ENCODE assay signal across 22 cellular contexts in the genomic region with DNA sequence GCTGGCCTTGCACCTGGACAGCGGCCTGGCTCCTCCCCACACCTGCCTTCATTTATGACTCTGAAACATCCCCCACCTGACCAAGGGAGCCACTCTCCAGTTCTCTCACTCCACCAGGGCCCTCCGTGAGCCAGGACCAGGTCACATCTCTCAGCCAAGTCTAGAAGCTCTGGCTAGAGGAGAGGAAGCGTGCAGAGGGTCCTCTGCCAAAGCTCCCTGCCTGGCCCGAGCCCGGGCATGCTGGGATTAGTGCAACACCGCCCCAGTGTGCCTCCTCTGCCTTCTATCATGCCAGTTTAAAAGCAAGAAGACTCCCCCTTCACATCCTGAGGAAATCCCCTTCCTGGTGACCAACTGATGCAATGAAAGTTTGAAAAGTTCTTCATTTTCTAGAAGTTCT. TPM values are rescaled to one million over a fixed set of nuclear protein-coding genes. Genes with fewer than 3 reads are reported as not detected.
DNase-seq lines count a peak whose midpoint lies in the region; ATAC-seq and TF ChIP-seq lines count a peak whose summit lies in the region.
"Had no signal": no experiment of that assay in that cellular context is flagged by ENCODE, and none has a peak within 500 bp of the region (broad histone marks: within the 10 kb centered on the region; RNA-seq: fewer than 3 reads in every experiment).

No MANE protein-coding gene starts in this region.

- intact Hi-C loops in activated CD8-positive, alpha-beta T cell treated with anti-CD3 and anti-CD28 coated beads for 36 hours (cut with micrococcal nuclease), result no loop called here

- H3K4me3 ChIP-seq in BLaER1, result no peak overlapping the region; the same call in 1 of the 2 replicates
- H3K4me3 ChIP-seq in OCI-LY3 (ENCODE audit: low read length), result peak overlapping the region; percentile 22
- H3K4me3 ChIP-seq: A549, MG63 had no signal

- peak; percentile 55 for ATAC-seq in activated CD8-positive, alpha-beta T cell treated with anti-CD3 and anti-CD28 coated beads for 36 hours
- no peak for ATAC-seq in activated CD8-positive, alpha-beta T cell treated with anti-CD3 and anti-CD28 coated beads, Interleukin-2, amount 10 ng/mL, durations not matched to agents 7 days and 5 days
- no peak for ATAC-seq in HG02852 (IDR thresholded peaks at IDR 0.05; ENCODE audit: unreplicated experiment)
- ATAC-seq: A549 had no signal

- no peak for DNase-seq in activated CD8-positive, alpha-beta T cell treated with anti-CD3 and anti-CD28 coated beads for 36 hours
- no peak for DNase-seq in activated CD8-positive, alpha-beta T cell treated with anti-CD3 and anti-CD28 coated beads, Interleukin-2, amount 10 ng/mL, durations not matched to agents 7 days and 5 days
- no peak for DNase-seq in immature natural killer cell
- no peak for DNase-seq in C1 segment of cervical spinal cord (lab: John Stamatoyannopoulos, UW)
- no peak for DNase-seq in DMS114 treated with DMSO at 0.1 percent for 48 hours (lab: John Stamatoyannopoulos, UW; ENCODE audit: unreplicated experiment)
- DNase-seq: COR-L47, DMS153, H7, IMR-90, Karpas-422, MG63, NCI-H1092, NCI-H146, NCI-H2081, NCI-H510A, NCI-H774 had no signal

- TF ChIP-seq CTCF in activated CD8-positive, alpha-beta T cell treated with anti-CD3 and anti-CD28 coated beads for 36 hours (IDR thresholded peaks at IDR 0.05), result no peak
- TF ChIP-seq CTCF in OCI-LY3 (IDR thresholded peaks at IDR 0.05; ENCODE audit: low read depth, low read length), result no peak

- H3K27ac ChIP-seq in BLaER1, result no peak overlapping the region
- peak overlapping the region; percentile 25; the same call in 1 of the 2 replicates for H3K27ac ChIP-seq in OCI-LY3 (ENCODE audit: low read length)
- H3K27ac ChIP-seq: A549 had no signal

- H3K9me3 Mint-ChIP-seq in activated CD8-positive, alpha-beta T cell treated with anti-CD3 and anti-CD28 coated beads for 36 hours, result no peaks in the 10 kb centered on the region
- H3K9me3 Mint-ChIP-seq in activated CD8-positive, alpha-beta T cell treated with anti-CD3 and anti-CD28 coated beads, Interleukin-2, amount 10 ng/mL, durations not matched to agents 7 days and 5 days (ENCODE audit: insufficient read depth), result no peaks in the 10 kb centered on the region
- no peaks in the 10 kb centered on the region for H3K9me3 Mint-ChIP-seq in immature natural killer cell

- CTCF ChIA-PET in activated CD8-positive, alpha-beta T cell treated with anti-CD3 and anti-CD28 coated beads for 36 hours (lab: Charles Lee), result interaction anchor here (3.6 kb wide), 1 partner anchor 34 kb away, joined by 22 read pairs; no protein-coding TSS in a partner anchor
- CTCF ChIA-PET in activated CD8-positive, alpha-beta T cell treated with anti-CD3 and anti-CD28 coated beads, Interleukin-2, amount 10 ng/mL, durations not matched to agents 7 days and 5 days (lab: Charles Lee), result interaction anchor here (1.0 to 2.4 kb wide), 4 partner anchors 15 to 37 kb away, joined by 3 to 8 read pairs (median 3); no protein-coding TSS in a partner anchor

- H2AFZ ChIP-seq in OCI-LY3 (ENCODE audit: low read depth, low read length), result peak overlapping the region; percentile 81; the same call in 1 of the 2 replicates

- no peaks in the 10 kb centered on the region for H3K9me3 ChIP-seq in BLaER1
- H3K9me3 ChIP-seq in OCI-LY3 (ENCODE audit: insufficient read depth, low read length), result no peaks in the 10 kb centered on the region
- H3K9me3 ChIP-seq: A549, MG63 had no signal

- no peak overlapping the region for H3K4me3 Mint-ChIP-seq in activated CD8-positive, alpha-beta T cell treated with anti-CD3 and anti-CD28 coated beads for 36 hours
- no peak overlapping the region for H3K4me3 Mint-ChIP-seq in activated CD8-positive, alpha-beta T cell treated with anti-CD3 and anti-CD28 coated beads, Interleukin-2, amount 10 ng/mL, durations not matched to agents 7 days and 5 days
- H3K4me3 Mint-ChIP-seq in immature natural killer cell, result peak overlapping the region in 3 of 5 donors; percentile 23 to 30 (median 26)
- H3K4me3 Mint-ChIP-seq: CD14-positive monocyte had no signal

- peaks cover 4% of the 10 kb centered on the region for H3K4me1 Mint-ChIP-seq in activated CD8-positive, alpha-beta T cell treated with anti-CD3 and anti-CD28 coated beads for 36 hours (ENCODE audit: low read depth)
- peaks cover 4% of the 10 kb centered on the region for H3K4me1 Mint-ChIP-seq in activated CD8-positive, alpha-beta T cell treated with anti-CD3 and anti-CD28 coated beads, Interleukin-2, amount 10 ng/mL, durations not matched to agents 7 days and 5 days (ENCODE audit: low read depth)
- H3K4me1 Mint-ChIP-seq in immature natural killer cell, result peaks cover 25 to 28% of the 10 kb centered on the region in 2 donors

- H3K4me1 ChIP-seq in BLaER1 (peaks cover 33% of the 10 kb centered on the region), OCI-LY3 (ENCODE audit: low read length) (peaks cover 38% of the 10 kb centered on the region)
- H3K4me1 ChIP-seq: A549 had no signal

- H3K36me3 Mint-ChIP-seq in activated CD8-positive, alpha-beta T cell treated with anti-CD3 and anti-CD28 coated beads for 36 hours (ENCODE audit: low read depth), result no peaks in the 10 kb centered on the region
- no peaks in the 10 kb centered on the region for H3K36me3 Mint-ChIP-seq in activated CD8-positive, alpha-beta T cell treated with anti-CD3 and anti-CD28 coated beads, Interleukin-2, amount 10 ng/mL, durations not matched to agents 7 days and 5 days (ENCODE audit: low read depth)
- H3K36me3 Mint-ChIP-seq in immature natural killer cell, result peaks cover 0 to 8% (median 0%) of the 10 kb centered on the region in 3 donors
- H3K36me3 Mint-ChIP-seq: CD14-positive monocyte had no signal

- H4K20me1 ChIP-seq in BLaER1 (no peaks in the 10 kb centered on the region), OCI-LY3 (ENCODE audit: insufficient read depth, low read length) (no peaks in the 10 kb centered on the region)

- peak overlapping the region; percentile 53 for H3K27ac Mint-ChIP-seq in activated CD8-positive, alpha-beta T cell treated with anti-CD3 and anti-CD28 coated beads for 36 hours
- H3K27ac Mint-ChIP-seq in activated CD8-positive, alpha-beta T cell treated with anti-CD3 and anti-CD28 coated beads, Interleukin-2, amount 10 ng/mL, durations not matched to agents 7 days and 5 days, result no peak overlapping the region
- no peak overlapping the region for H3K27ac Mint-ChIP-seq in immature natural killer cell

- H3K27me3 ChIP-seq in BLaER1 (no peaks in the 10 kb centered on the region), OCI-LY3 (ENCODE audit: low read depth, low read length) (no peaks in the 10 kb centered on the region)
- H3K27me3 ChIP-seq: MG63 had no signal

- POLR2A ChIA-PET in activated CD8-positive, alpha-beta T cell treated with anti-CD3 and anti-CD28 coated beads for 36 hours (lab: Charles Lee), result no interaction called here
- POLR2A ChIA-PET in activated CD8-positive, alpha-beta T cell treated with anti-CD3 and anti-CD28 coated beads, Interleukin-2, amount 10 ng/mL, durations not matched to agents 7 days and 5 days (lab: Charles Lee), result interaction anchor here (0.7 to 1.1 kb wide), 3 partner anchors 9 to 15 kb away, joined by 3 read pairs; no protein-coding TSS in a partner anchor

- H3K79me2 ChIP-seq in OCI-LY3 (ENCODE audit: low read length), result no peaks in the 10 kb centered on the region

- H3K27me3 Mint-ChIP-seq in activated CD8-positive, alpha-beta T cell treated with anti-CD3 and anti-CD28 coated beads for 36 hours, result peaks cover 6% of the 10 kb centered on the region
- no peaks in the 10 kb centered on the region for H3K27me3 Mint-ChIP-seq in activated CD8-positive, alpha-beta T cell treated with anti-CD3 and anti-CD28 coated beads, Interleukin-2, amount 10 ng/mL, durations not matched to agents 7 days and 5 days (ENCODE audit: low read depth)
- peaks cover 14 to 39% (median 33%) of the 10 kb centered on the region in 3 donors for H3K27me3 Mint-ChIP-seq in immature natural killer cell (ENCODE audit: low read depth in 3 of 3)

- no peak overlapping the region for H3K9ac ChIP-seq in BLaER1
- peak overlapping the region; percentile 19; the same call in 1 of the 2 replicates for H3K9ac ChIP-seq in OCI-LY3 (ENCODE audit: low read length)

- H3K4me2 ChIP-seq in BLaER1, result peak overlapping the region; percentile 63
- H3K4me2 ChIP-seq in OCI-LY3 (ENCODE audit: low read length), result peak overlapping the region; percentile 71
- H3K4me2 ChIP-seq: A549 had no signal

- no peaks in the 10 kb centered on the region for H3K36me3 ChIP-seq in BLaER1
- no peaks in the 10 kb centered on the region for H3K36me3 ChIP-seq in OCI-LY3 (replicated peaks; ENCODE audit: low read depth, low read length)
- H3K36me3 ChIP-seq: MG63 had no signal

RNA-seq across cellular contexts. Expression of a gene that starts 23.5 kb away (rescaled TPM):
- total RNA-seq in activated CD8-positive, alpha-beta T cell treated with anti-CD3 and anti-CD28 coated beads for 36 hours, result not detected
- total RNA-seq in activated CD8-positive, alpha-beta T cell treated with anti-CD3 and anti-CD28 coated beads, Interleukin-2, amount 10 ng/mL, durations not matched to agents 7 days and 5 days, result not detected
- polyA plus RNA-seq in immature natural killer cell, result not detected
- total RNA-seq: HT1080, IMR-90 had no signal
- polyA plus RNA-seq: CD14-positive monocyte, IMR-90 had no signal

RNA-seq across cellular contexts. Expression of a gene that starts 28.0 kb away (rescaled TPM):
- total RNA-seq in activated CD8-positive, alpha-beta T cell treated with anti-CD3 and anti-CD28 coated beads for 36 hours, result not detected
- total RNA-seq in activated CD8-positive, alpha-beta T cell treated with anti-CD3 and anti-CD28 coated beads, Interleukin-2, amount 10 ng/mL, durations not matched to agents 7 days and 5 days, result not detected
- not detected for polyA plus RNA-seq in immature natural killer cell
- total RNA-seq: HT1080 had no signal
- polyA plus RNA-seq: CD14-positive monocyte had no signal

RNA-seq across cellular contexts. Expression of a gene that starts 52.1 kb away (rescaled TPM):
- total RNA-seq in activated CD8-positive, alpha-beta T cell treated with anti-CD3 and anti-CD28 coated beads for 36 hours, result not detected
- not detected for total RNA-seq in activated CD8-positive, alpha-beta T cell treated with anti-CD3 and anti-CD28 coated beads, Interleukin-2, amount 10 ng/mL, durations not matched to agents 7 days and 5 days
- not detected for polyA plus RNA-seq in immature natural killer cell
- total RNA-seq: HT1080, IMR-90 had no signal
- polyA plus RNA-seq: IMR-90 had no signal

Comparison
In these comparisons a context has a peak if more than half of its experiments do, and no peak if none do; other contexts are left out.
1. H3K4me3 Mint-ChIP-seq: peak in immature natural killer cell (3 of 5); none in activated CD8-positive, alpha-beta T cell treated with anti-CD3 and anti-CD28 coated beads for 36 hours (single experiment) and activated CD8-positive, alpha-beta T cell treated with anti-CD3 and anti-CD28 coated beads, Interleukin-2, amount 10 ng/mL, durations not matched to agents 7 days and 5 days (single experiment).